8 cellular contexts compared by ENCODE assay signal in the genomic region with DNA sequence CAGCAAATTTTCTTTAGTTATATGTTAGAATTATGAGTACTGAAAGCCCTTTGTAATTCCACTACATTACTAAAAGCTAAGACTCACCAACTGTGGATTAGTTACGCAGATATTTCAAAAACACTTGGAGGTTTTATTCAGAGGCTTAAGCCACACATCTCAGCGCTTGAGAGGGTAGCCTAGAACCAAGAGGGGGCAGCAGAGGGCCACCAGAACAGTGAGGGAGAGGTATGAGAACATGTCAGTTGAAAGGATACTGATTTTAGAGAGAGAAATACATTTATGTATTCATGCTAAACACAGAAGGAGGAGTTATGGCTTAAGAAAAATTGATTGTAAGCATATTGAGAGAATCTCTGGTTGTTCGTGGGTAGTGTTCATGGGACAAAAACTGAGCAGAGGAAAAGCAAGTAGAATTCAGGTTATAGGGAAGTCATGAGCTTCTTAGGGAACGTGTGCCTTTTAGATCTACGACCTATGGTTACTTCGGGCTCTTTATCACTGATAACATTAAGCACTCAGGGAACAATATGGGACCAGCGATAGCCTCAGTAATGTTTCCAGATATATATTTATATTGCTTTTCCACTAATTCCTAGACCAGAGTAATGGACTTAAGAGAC. TPM values are rescaled to one million over a fixed set of nuclear protein-coding genes. Genes with fewer than 3 reads are reported as not detected.
DNase-seq lines count a peak whose midpoint lies in the region; ATAC-seq and TF ChIP-seq lines count a peak whose summit lies in the region.

No MANE protein-coding gene starts in this region.

- intact Hi-C loops in Right ventricle myocardium inferior (cut with DNase I): loop anchor here (5.0 to 10.0 kb wide), 2 partner anchors 40 to 107 kb away; no protein-coding TSS in a partner anchor
- intact Hi-C loops in cardiac septum (cut with DNase I): loop anchor here (5.0 kb wide), 1 partner anchor 40 kb away; no protein-coding TSS in a partner anchor

- H3K4me3 ChIP-seq in right atrium auricular region (no peak overlapping the region), skeletal muscle cell (ENCODE audit: low read depth, low read length) (no peak overlapping the region)

- H3K4me1 Mint-ChIP-seq in T-cell: peaks cover 7 to 17% (median 12%) of the 10 kb centered on the region in 3 donors

- peaks cover under 1 to 11% (median 7%) of the 10 kb centered on the region in 3 donors for H3K9me3 Mint-ChIP-seq in T-cell

- ATAC-seq in Right ventricle myocardium inferior (peak; percentile 86), HG02884 (IDR thresholded peaks at IDR 0.05; ENCODE audit: unreplicated experiment) (peak; percentile 99), T-cell (replicated peaks in 1 of 4) (peak; percentile 89 to 100 (median 97))

- H3K27me3 ChIP-seq in right atrium auricular region: no peaks in the 10 kb centered on the region

- peaks cover 0 to under 1% of the 10 kb centered on the region in 2 donors for H3K27me3 Mint-ChIP-seq in T-cell

- H3K27ac ChIP-seq in right atrium auricular region: no peak overlapping the region

- no peak overlapping the region for H3K4me3 Mint-ChIP-seq in T-cell

- no peaks in the 10 kb centered on the region for H3K36me3 ChIP-seq in right atrium auricular region

- H3K4me1 ChIP-seq in right atrium auricular region: no peaks in the 10 kb centered on the region

- peak; percentile 57 to 85 for TF ChIP-seq CTCF in right atrium auricular region (IDR thresholded peaks at IDR 0.05)

- H3K36me3 Mint-ChIP-seq in T-cell: peaks cover 4% of the 10 kb centered on the region

- H3K27ac Mint-ChIP-seq in T-cell: no peak overlapping the region

- peaks cover 0 to 14% of the 10 kb centered on the region in 2 donors for H3K9me3 ChIP-seq in right atrium auricular region

- POLR2A ChIA-PET in T-cell (lab: Charles Lee): interaction anchor here (0.6 kb wide), 2 partner anchors 18 to 96 kb away, joined by 3 to 4 read pairs; no protein-coding TSS in a partner anchor

- DNase-seq in Right ventricle myocardium inferior (ENCODE audit: missing footprints) (peak; percentile 71), cardiac septum (ENCODE audit: low spot score) (no peak), NCI-H146 treated with DMSO at 0.1 percent for 48 hours (lab: John Stamatoyannopoulos, UW; ENCODE audit: unreplicated experiment) (peak; percentile 92), T-cell (peak; percentile 33 to 74 (median 62)), amniotic epithelial cell (ENCODE audit: low read depth) (peak; percentile 69), right atrium auricular region (ENCODE audit: low spot score) (peak; percentile 75), skeletal muscle cell (ENCODE audit: low read depth) (peak; percentile 31)

- CTCF ChIA-PET in T-cell (lab: Charles Lee): interaction anchor here (0.6 to 7.1 kb wide), 22 partner anchors 10 to 1437 kb away, joined by 3 to 127 read pairs (median 3); a partner anchor contains a TSS

RNA-seq across cellular contexts. Expression of a gene that starts 20.4 kb away (rescaled TPM):
- total RNA-seq in Right ventricle myocardium inferior (155 TPM), cardiac septum (192 TPM), T-cell (100 to 1,000 TPM; 110 to 121 (median 116) TPM), right atrium auricular region (100 to 1,000 TPM; 163 to 223 TPM)
